In the genomic region with DNA sequence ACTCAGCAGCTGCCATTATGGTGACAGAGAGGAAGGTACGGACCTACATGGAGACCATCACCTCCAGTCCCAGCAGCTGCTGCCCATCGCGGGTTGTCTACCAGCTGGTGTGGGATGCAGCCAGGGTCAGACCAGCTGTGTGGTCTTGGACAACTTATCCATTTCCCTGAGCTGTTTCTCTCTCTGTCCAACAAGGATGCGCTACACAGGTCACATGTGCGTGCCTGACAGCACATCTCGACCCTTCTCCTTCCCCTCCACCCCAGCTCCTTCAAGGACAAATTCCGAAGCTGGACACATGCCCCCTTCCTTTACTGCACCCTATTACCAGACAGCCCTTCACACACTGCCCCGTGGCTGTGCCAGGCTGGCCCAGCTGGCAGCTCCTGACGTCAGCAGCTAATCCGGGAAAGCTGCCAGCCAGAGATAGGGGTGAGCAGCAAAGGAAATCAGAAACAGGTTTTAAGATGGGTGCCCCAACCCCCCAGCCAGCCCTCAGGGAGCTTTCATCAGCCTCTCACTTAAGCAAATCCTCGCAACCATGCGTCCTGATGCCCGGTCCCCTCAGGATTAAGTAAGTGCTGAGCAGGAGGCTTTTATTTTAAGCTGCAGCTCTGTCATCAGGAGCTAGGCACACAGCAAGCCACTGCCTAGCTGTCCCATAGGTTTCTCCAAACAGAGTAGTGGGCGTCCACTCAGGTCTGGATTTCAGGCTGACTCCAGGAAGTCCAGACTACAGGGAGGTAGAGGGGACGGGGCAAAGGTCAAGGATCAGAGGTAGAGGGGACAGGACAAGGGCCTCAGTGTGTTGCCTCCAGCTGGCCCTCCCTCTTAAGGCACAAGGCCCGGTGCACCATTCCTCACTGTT, we compare ENCODE assay signal across 8 cellular contexts. TPM values are rescaled to one million over a fixed set of nuclear protein-coding genes. Genes with fewer than 3 reads are reported as not detected.
DNase-seq lines count a peak whose midpoint lies in the region; ATAC-seq and TF ChIP-seq lines count a peak whose summit lies in the region.

No MANE protein-coding gene starts in this region.

- no peaks in the 10 kb centered on the region for H3K79me2 ChIP-seq in PC-3 (ENCODE audit: low read length)

- H3K9ac ChIP-seq in PC-3 (ENCODE audit: low read length), result peak overlapping the region; percentile 43

- TF ChIP-seq POLR2A in ovary (IDR thresholded peaks at IDR 0.05), result no peak

- peak overlapping the region; percentile 62; the same call in 1 of the 2 replicates for H2AFZ ChIP-seq in PC-3 (ENCODE audit: low read length)

- H3K9me2 ChIP-seq in PC-3 (replicated peaks; ENCODE audit: low read length), result no peaks in the 10 kb centered on the region

- no peaks in the 10 kb centered on the region for H4K20me1 ChIP-seq in PC-3 (ENCODE audit: low read length)

- no peak overlapping the region for H3K27ac Mint-ChIP-seq in stimulated activated memory B cell treated with anti-CD40 and anti-IgM and Interleukin-4, amounts not matched to agents 10 μg/mL and 1 μg/mL and 100 μg/mL, for 72 hours

- H3K27me3 ChIP-seq in PC-3 (ENCODE audit: low read length) (no peaks in the 10 kb centered on the region), ovary (no peaks in the 10 kb centered on the region)

- POLR2A ChIA-PET in PC-3 (lab: Charles Lee; ENCODE audit: unreplicated experiment), result interaction anchor here (0.7 kb wide), 1 partner anchor 46 kb away, joined by 14 read pairs; no protein-coding TSS in a partner anchor

- H3K27me3 Mint-ChIP-seq in stimulated activated memory B cell treated with anti-CD40 and anti-IgM and Interleukin-4, amounts not matched to agents 10 μg/mL and 1 μg/mL and 100 μg/mL, for 72 hours, result no peaks in the 10 kb centered on the region

- peaks cover 29% of the 10 kb centered on the region for H3K4me1 Mint-ChIP-seq in stimulated activated memory B cell treated with anti-CD40 and anti-IgM and Interleukin-4, amounts not matched to agents 10 μg/mL and 1 μg/mL and 100 μg/mL, for 72 hours

- no peaks in the 10 kb centered on the region for H3K9me3 Mint-ChIP-seq in stimulated activated memory B cell treated with anti-CD40 and anti-IgM and Interleukin-4, amounts not matched to agents 10 μg/mL and 1 μg/mL and 100 μg/mL, for 72 hours

- intact Hi-C loops in PC-3 (cut with micrococcal nuclease) (no loop called here), ovary (cut with DNase I) (loop anchor here (2.0 to 5.0 kb wide), 4 partner anchors 69 to 195 kb away; no protein-coding TSS in a partner anchor)

- H3F3A ChIP-seq in PC-3 (ENCODE audit: low read length, unreplicated experiment), result no peaks in the 10 kb centered on the region

- CTCF ChIA-PET in PC-3 (lab: Charles Lee), result interaction anchor here (0.5 kb wide), 1 partner anchor 116 kb away, joined by 3 read pairs; no protein-coding TSS in a partner anchor

- WGBS in ovary, 3 donors, result 6 to 18% (median 11%) methylated on average over 16 of the region's 16 CpGs

- H3K4me3 Mint-ChIP-seq in stimulated activated memory B cell treated with anti-CD40 and anti-IgM and Interleukin-4, amounts not matched to agents 10 μg/mL and 1 μg/mL and 100 μg/mL, for 72 hours, result no peak overlapping the region

- ATAC-seq in PC-3 (peak; percentile 56), GM19463 (IDR thresholded peaks at IDR 0.05; ENCODE audit: unreplicated experiment) (no peak)
- ATAC-seq in stimulated activated memory B cell treated with anti-CD40 and anti-IgM and Interleukin-4, amounts not matched to agents 10 μg/mL and 1 μg/mL and 100 μg/mL, for 72 hours, result no peak

- peak overlapping the region; percentile 72 for H3K27ac ChIP-seq in PC-3 (ENCODE audit: low read length)
- peak overlapping the region in 1 of 2 donors; percentile 40 for H3K27ac ChIP-seq in ovary

- H3K4me1 ChIP-seq in PC-3 (ENCODE audit: insufficient read depth, low read length) (peaks cover 15% of the 10 kb centered on the region), ovary (ENCODE audit: insufficient read depth) (peaks cover 11% of the 10 kb centered on the region)

- H3K36me3 ChIP-seq in PC-3 (ENCODE audit: low read depth, low read length) (no peaks in the 10 kb centered on the region), ovary (no peaks in the 10 kb centered on the region)

- peak; percentile 88 for DNase-seq in DMS53 (lab: John Stamatoyannopoulos, UW)
- DNase-seq in PC-3, result peak; percentile 82
- DNase-seq in fibroblast of pulmonary artery (ENCODE audit: low read depth), result peak; percentile 66
- DNase-seq in ovary, result peak; percentile 72 to 88 (median 84)
- DNase-seq in GOT3 (lab: John Stamatoyannopoulos, UW), result no peak
- DNase-seq in stimulated activated CD4-positive, alpha-beta T cell treated with anti-CD3 and anti-CD28 coated beads, Interleukin-12 subunit alpha, Interleukin-12 subunit beta, amount 100 ng/mL, for 4 hours, result no peak

- H3K9me3 ChIP-seq in PC-3 (ENCODE audit: low read length), result no peaks in the 10 kb centered on the region
- no peaks in the 10 kb centered on the region for H3K9me3 ChIP-seq in ovary

- TF ChIP-seq CTCF in PC-3 (conservative IDR thresholded peaks at IDR 0.05; ENCODE audit: low read depth, low read length), result no peak
- no peak for TF ChIP-seq CTCF in fibroblast of pulmonary artery (IDR thresholded peaks at IDR 0.05; ENCODE audit: low read length, missing control alignments)
- TF ChIP-seq CTCF in ovary (IDR thresholded peaks at IDR 0.05), result no peak

- TF ChIP-seq EP300 in ovary (IDR thresholded peaks at IDR 0.05), result no peak

- H3K36me3 Mint-ChIP-seq in stimulated activated memory B cell treated with anti-CD40 and anti-IgM and Interleukin-4, amounts not matched to agents 10 μg/mL and 1 μg/mL and 100 μg/mL, for 72 hours, result no peaks in the 10 kb centered on the region

- peak overlapping the region; percentile 79 for H3K4me2 ChIP-seq in PC-3 (ENCODE audit: low read length)

- TSS peak; percentile 94 for BruUV-seq in PC-3 (replicated peaks; lab: Mats Ljungman, UMichigan)

- H3K4me3 ChIP-seq in PC-3 (ENCODE audit: low read length) (no peak overlapping the region), fibroblast of pulmonary artery (replicated peaks; ENCODE audit: low read depth, low read length) (no peak overlapping the region), ovary (no peak overlapping the region)

RNA-seq across cellular contexts. Expression of a gene that starts 20.3 kb away (rescaled TPM):
- 4.0 TPM in 2 replicates for total RNA-seq in PC-3 (2014; rRNA removed)
- total RNA-seq in ovary, result 10 to 100 TPM; 10.8 to 64.6 (median 49.6) TPM
- polyA plus RNA-seq in ovary, result 10 to 100 TPM; 26.2 to 42.8 TPM

RNA-seq across cellular contexts. Expression of a gene that starts 44.6 kb away (rescaled TPM):
- total RNA-seq in PC-3 (2014; rRNA removed) (12.8 and 13.5 TPM in 2 replicates), ovary (100 to 1,000 TPM in 1 of 7 donors, 10 to 100 TPM in 6; 24.0 to 110 (median 83.9) TPM)
- 10 to 100 TPM; 22.8 to 40.3 TPM for polyA plus RNA-seq in ovary

Comparison
In these comparisons a context has a peak if more than half of its experiments do, and no peak if none do; other contexts are left out.
1. DNase-seq: peak in DMS53 (single experiment), PC-3 (single experiment), fibroblast of pulmonary artery (single experiment) and ovary (5 of 5); none in GOT3 (single experiment) and stimulated activated CD4-positive, alpha-beta T cell treated with anti-CD3 and anti-CD28 coated beads, Interleukin-12 subunit alpha, Interleukin-12 subunit beta, amount 100 ng/mL, for 4 hours (single experiment).